ENCODE assay signal across 8 cellular contexts in the genomic region with DNA sequence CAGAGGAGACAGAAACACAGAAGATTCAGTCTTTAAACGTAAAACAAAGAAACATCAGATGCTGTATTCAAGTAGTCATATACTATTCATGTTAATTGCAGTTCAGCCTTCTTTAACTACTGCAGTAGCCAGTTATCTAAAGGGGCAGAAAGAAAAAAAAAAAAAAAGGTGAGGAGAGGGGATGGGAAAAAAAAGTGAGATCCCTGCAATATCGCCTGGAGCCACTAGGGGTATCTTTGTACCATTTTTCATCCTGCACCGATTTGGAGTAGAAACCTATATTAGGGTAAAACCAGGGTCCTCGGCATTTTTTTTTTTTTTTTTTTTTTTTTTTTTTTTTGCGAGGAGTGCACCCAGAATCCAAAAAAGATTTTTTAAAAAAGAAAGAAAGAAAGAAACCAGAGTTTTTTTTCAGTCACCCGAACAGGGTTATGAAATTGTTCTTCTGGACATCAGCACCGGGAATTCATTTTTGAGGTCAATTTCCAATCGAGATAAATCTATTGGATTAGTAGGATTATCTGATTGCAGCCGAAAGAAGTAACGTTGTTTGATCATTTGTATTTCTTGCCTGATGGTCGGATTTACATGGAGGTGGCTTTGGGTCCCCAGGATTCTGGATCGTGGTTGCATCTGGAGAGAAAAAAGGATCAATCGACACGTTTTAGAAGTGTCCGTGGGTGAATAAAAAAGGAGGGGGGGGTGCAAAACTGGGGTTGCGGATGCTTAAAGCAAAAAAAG.
DNase-seq lines count a peak whose midpoint lies in the region; TF ChIP-seq lines count a peak whose summit lies in the region.

No MANE protein-coding gene starts in this region.

- CTCF ChIA-PET in RWPE1 (lab: Yijun Ruan, JAX) = interaction anchor here (0.7 to 0.8 kb wide), 2 partner anchors 14 to 196 kb away, joined by 3 to 4 read pairs; no protein-coding TSS in a partner anchor

- peak overlapping the region; percentile 63 for H2AFZ ChIP-seq in neural progenitor cell (replicated peaks)

- H3K4me2 ChIP-seq in neural progenitor cell = peak overlapping the region; percentile 96

- no peaks in the 10 kb centered on the region for H3K27me3 ChIP-seq in neural progenitor cell

- H3K27ac Mint-ChIP-seq in neural progenitor cell = peak overlapping the region; percentile 98

- TF ChIP-seq CTCF in HFF-Myc (IDR thresholded peaks at IDR 0.05; ENCODE audit: low read depth, low read length, missing control alignments) (peak; percentile 69), RWPE1 (conservative IDR thresholded peaks at IDR 0.05; ENCODE audit: low read depth) (peak; percentile 44), fibroblast of pulmonary artery (IDR thresholded peaks at IDR 0.05; ENCODE audit: low read length, missing control alignments) (peak; percentile 75), neural progenitor cell (IDR thresholded peaks at IDR 0.05) (peak; percentile 74)

- H4K20me1 ChIP-seq in neural progenitor cell (ENCODE audit: low read depth) = peaks cover 4% of the 10 kb centered on the region

- peaks cover 6% of the 10 kb centered on the region for H3K27me3 Mint-ChIP-seq in neural progenitor cell (ENCODE audit: insufficient read depth, low read depth)

- peaks cover 32% of the 10 kb centered on the region for H3K4me1 ChIP-seq in neural progenitor cell

- POLR2A ChIA-PET in RWPE1 (lab: Yijun Ruan, JAX; ENCODE audit: low non-redundant PET) = no interaction called here

- H3K4me1 Mint-ChIP-seq in neural progenitor cell = peaks cover 31% of the 10 kb centered on the region

- H3K4me3 ChIP-seq in HFF-Myc (replicated peaks; ENCODE audit: low read depth, low read length) (peak overlapping the region; percentile 46), fibroblast of pulmonary artery (replicated peaks; ENCODE audit: low read depth, low read length) (peak overlapping the region; percentile 53), neural progenitor cell (peak overlapping the region; percentile 53)

- H3K27ac ChIP-seq in RWPE1 = no peak overlapping the region
- peak overlapping the region; percentile 64 for H3K27ac ChIP-seq in neural progenitor cell

- H3F3A ChIP-seq in neural progenitor cell (ENCODE audit: low read depth) = peaks cover 43% of the 10 kb centered on the region

- H3K36me3 ChIP-seq in neural progenitor cell = no peaks in the 10 kb centered on the region

- no peaks in the 10 kb centered on the region for H3K9me3 Mint-ChIP-seq in neural progenitor cell

- H3K36me3 Mint-ChIP-seq in neural progenitor cell = no peaks in the 10 kb centered on the region

- no peaks in the 10 kb centered on the region for H3K9me3 ChIP-seq in neural progenitor cell (ENCODE audit: low read depth)

- DNase-seq in COR-L47 (lab: John Stamatoyannopoulos, UW) (peak; percentile 75), HFF-Myc (ENCODE audit: extremely low read depth, low read depth) (peak; percentile 51), RWPE1 (ENCODE audit: low spot score) (peak; percentile 15), fibroblast of pulmonary artery (ENCODE audit: low read depth) (peak; percentile 49), neural progenitor cell (ENCODE audit: low spot score) (peak; percentile 62), LoVo (ENCODE audit: low spot score) (no peak), GM19238 (ENCODE audit: insufficient read length, low spot score) (no peak), cortex of kidney (lab: John Stamatoyannopoulos, UW) (no peak)

- no peak overlapping the region for H3K9ac ChIP-seq in neural progenitor cell

- no peaks in the 10 kb centered on the region for H3K79me2 ChIP-seq in neural progenitor cell (ENCODE audit: low read depth)

- H3K4me3 Mint-ChIP-seq in neural progenitor cell = peak overlapping the region; percentile 97

Comparison
In these comparisons a context has a peak if more than half of its experiments do, and no peak if none do; other contexts are left out.
1. DNase-seq: peak in COR-L47 (single experiment), HFF-Myc (single experiment), RWPE1 (single experiment), fibroblast of pulmonary artery (single experiment) and neural progenitor cell (single experiment); none in LoVo (single experiment), GM19238 (single experiment) and cortex of kidney (single experiment).
2. Peak in every context shown above with its lines, with median percentiles within 50 percentile points of each other: H3K4me3 ChIP-seq and CTCF ChIP-seq.